ENCODE assay signal across 14 cellular contexts in genomic region chr16:12120982-12121652, GRCh38.
"Had no signal": no experiment of that assay in that cellular context is flagged by ENCODE, and none has a peak within 500 bp of the region (broad histone marks: within the 10 kb centered on the region; RNA-seq: fewer than 3 reads in every experiment).

No MANE protein-coding gene starts in this region.

- H3K27ac ChIP-seq: lower lobe of right lung, psoas muscle had no signal

- ATAC-seq: activated CD8-positive, alpha-beta memory T cell treated with anti-CD3 and anti-CD28 coated beads, Interleukin-2, amount 10 ng/mL, durations not matched to agents 7 days and 5 days; lower lobe of right lung; psoas muscle had no signal

- H3K36me3 ChIP-seq: heart left ventricle, lower lobe of right lung had no signal

- H3K4me3 ChIP-seq: dorsolateral prefrontal cortex, heart left ventricle, lower lobe of right lung, psoas muscle had no signal

- H3K9me3 ChIP-seq: heart left ventricle, lower lobe of right lung, psoas muscle had no signal

- H3K27me3 ChIP-seq: dorsolateral prefrontal cortex, heart left ventricle had no signal

- DNase-seq: activated CD4-positive, alpha-beta T cell treated with anti-CD3 and anti-CD28 coated beads, Interleukin-2, amount 50 U/mL, for 48 hours; activated CD4-positive, CD25-positive, alpha-beta regulatory T cell treated with anti-CD3 and anti-CD28 coated beads, Interleukin-2, amount 50 U/mL, for 72 hours; activated CD8-positive, alpha-beta memory T cell treated with anti-CD3 and anti-CD28 coated beads, Interleukin-2, amount 10 ng/mL, durations not matched to agents 7 days and 5 days; activated effector memory CD4-positive, alpha-beta T cell treated with anti-CD3 and anti-CD28 coated beads, Interleukin-2, amount 50 U/mL, for 16 hours; activated T-cell treated with anti-CD3 and anti-CD28 coated beads, Interleukin-2, amount 50 U/mL, for 24 hours; foreskin melanocyte; lower lobe of right lung; nucleus accumbens; psoas muscle; stimulated activated CD4-positive, alpha-beta T cell treated with anti-CD3 and anti-CD28 coated beads, Interleukin-4, amount 100 ng/mL, for 1 hour; stimulated activated CD8-positive, alpha-beta memory T cell treated with anti-CD3 and anti-CD28 coated beads, Interleukin-4, amount 100 ng/mL, for 48 hours; SW 1271 had no signal
